In genomic region chr11:551131-551530, GRCh38 we compare ENCODE assay signal across 1 cellular context.
TF ChIP-seq lines count a peak whose summit lies in the region.

No MANE protein-coding gene starts in this region.

TF ChIP-seq in K562, 482 proteins besides CTCF, POLR2A, EP300 and RAD21:
- no peak for TF ChIP-seq HSF4 (CRISPR knock-in tag; IDR thresholded peaks at IDR 0.05; ENCODE audit: borderline replicate concordance)
- no peak for TF ChIP-seq SMAD2 (IDR thresholded peaks at IDR 0.05; ENCODE audit: low read depth, low read length)
- no peak for TF ChIP-seq ASH1L (IDR thresholded peaks at IDR 0.05; ENCODE audit: borderline replicate concordance, low read depth, partially characterized antibody)
- no peak for TF ChIP-seq STAT5B (CRISPR knock-in tag; IDR thresholded peaks at IDR 0.05)
- no peak for TF ChIP-seq KDM5B (IDR thresholded peaks at IDR 0.05; ENCODE audit: insufficient replicate concordance, low read depth, low read length)
- no peak for TF ChIP-seq MECOM (CRISPR knock-in tag; IDR thresholded peaks at IDR 0.05)
- no peak for TF ChIP-seq SIN3B (IDR thresholded peaks at IDR 0.05; ENCODE audit: low read depth)
- TF ChIP-seq RBFOX2 (IDR thresholded peaks at IDR 0.05; ENCODE audit: low read depth, low read length) = no peak
- no peak for TF ChIP-seq PHB (CRISPR knock-in tag; IDR thresholded peaks at IDR 0.05)
- TF ChIP-seq TRIM28 (IDR thresholded peaks at IDR 0.05) = no peak
- TF ChIP-seq DDX20 (tag; IDR thresholded peaks at IDR 0.05; ENCODE audit: low read depth) = no peak
- no peak for TF ChIP-seq TFE3 (CRISPR knock-in tag; IDR thresholded peaks at IDR 0.05)
- TF ChIP-seq ZNF280A (IDR thresholded peaks at IDR 0.05; ENCODE audit: low read depth, partially characterized antibody) = no peak
- no peak for TF ChIP-seq GATA2 (CRISPR knock-in tag; IDR thresholded peaks at IDR 0.05)
- TF ChIP-seq UBTF (IDR thresholded peaks at IDR 0.05; ENCODE audit: borderline replicate concordance in 1 of 2, low read depth in 2 of 2, low read length in 2 of 2) = no peak
- TF ChIP-seq ZNF780A (CRISPR knock-in tag; IDR thresholded peaks at IDR 0.05) = no peak
- no peak for TF ChIP-seq IRF2 (CRISPR knock-in tag; IDR thresholded peaks at IDR 0.05)
- no peak for TF ChIP-seq PTTG1 (tag; IDR thresholded peaks at IDR 0.05; ENCODE audit: low read depth)
